ENCODE assay signal across 8 cellular contexts in genomic region chr19:55418185-55418584, GRCh38. TPM values are rescaled to one million over a fixed set of nuclear protein-coding genes. Genes with fewer than 3 reads are reported as not detected.
A peak's percentile ranks its signal among the peaks of the same experiment; 100 is the strongest.
DNase-seq lines count a peak whose midpoint lies in the region; ATAC-seq and TF ChIP-seq lines count a peak whose summit lies in the region.

No MANE protein-coding gene starts in this region.

- H2AFZ ChIP-seq in OCI-LY7 (ENCODE audit: low read length) = no peak overlapping the region

- H3K79me2 ChIP-seq in OCI-LY7 (ENCODE audit: insufficient read depth, low read depth, low read length) = no peaks in the 10 kb centered on the region

- H3K9me2 ChIP-seq in OCI-LY7 (ENCODE audit: insufficient read depth, low read length) = no peaks in the 10 kb centered on the region

- POLR2A ChIA-PET in OCI-LY7 (lab: Charles Lee) = no interaction called here

- H3K36me3 ChIP-seq in OCI-LY7 (ENCODE audit: insufficient read depth, low read length) = no peaks in the 10 kb centered on the region

- H4K20me1 ChIP-seq in OCI-LY7 (ENCODE audit: insufficient read depth, low read length) = no peaks in the 10 kb centered on the region

- DNase-seq in COR-L47 (lab: John Stamatoyannopoulos, UW) = peak; percentile 80
- peak; percentile 77 for DNase-seq in HS-27A (ENCODE audit: low read depth)
- peak; percentile 76 for DNase-seq in OCI-LY7 (ENCODE audit: low spot score)
- DNase-seq in activated effector memory CD4-positive, alpha-beta T cell treated with anti-CD3 and anti-CD28 coated beads, Interleukin-2, amount 50 U/mL, for 16 hours = peak; percentile 73
- peak; percentile 85 for DNase-seq in fibroblast of villous mesenchyme (ENCODE audit: low read depth)
- no peak for DNase-seq in omental fat pad (ENCODE audit: low spot score)

- BruUV-seq in OCI-LY7 (replicated peaks; lab: Mats Ljungman, UMichigan) = no TSS peak

- intact Hi-C loops in OCI-LY7 (cut with micrococcal nuclease; ENCODE audit: unreplicated experiment) = loop anchor here (1.0 to 5.0 kb wide), 2 partner anchors 126 to 206 kb away; no protein-coding TSS in a partner anchor

- CTCF ChIA-PET in OCI-LY7 (lab: Charles Lee; ENCODE audit: unreplicated experiment) = no interaction called here

- peaks cover 5% of the 10 kb centered on the region for H3K4me1 ChIP-seq in OCI-LY7 (ENCODE audit: insufficient read depth, low read length, poor library complexity, severe bottlenecking)

- no peak overlapping the region for H3K27ac ChIP-seq in OCI-LY7 (ENCODE audit: low read depth, low read length, poor library complexity, severe bottlenecking)

- peak; percentile 91 for ATAC-seq in omental fat pad (ENCODE audit: low FRiP score)
- ATAC-seq in GM18519 (IDR thresholded peaks at IDR 0.05; ENCODE audit: low FRiP score, unreplicated experiment) = no peak
- ATAC-seq in HG02884 (IDR thresholded peaks at IDR 0.05; ENCODE audit: unreplicated experiment) = no peak

- H3K4me3 ChIP-seq in OCI-LY7 (ENCODE audit: low read depth, low read length, poor library complexity, severe bottlenecking) (no peak overlapping the region), fibroblast of villous mesenchyme (ENCODE audit: low read depth, low read length) (no peak overlapping the region)

- peaks cover 10% of the 10 kb centered on the region; the same call in 1 of the 2 replicates for H3K9me3 ChIP-seq in OCI-LY7 (ENCODE audit: low read length)

- no peak overlapping the region for H3K4me2 ChIP-seq in OCI-LY7 (ENCODE audit: low read length)

- TF ChIP-seq CTCF in OCI-LY7 (conservative IDR thresholded peaks at IDR 0.05; ENCODE audit: low read length) (peak; percentile 95), fibroblast of villous mesenchyme (IDR thresholded peaks at IDR 0.05; ENCODE audit: insufficient read depth, low read depth, low read length) (peak; percentile 78), omental fat pad (IDR thresholded peaks at IDR 0.05) (peak in 1 of 3 donors; percentile 59)

RNA-seq across cellular contexts. Expression of gene UBE2S, which starts 10.6 kb away (rescaled TPM):
- total RNA-seq in OCI-LY7 (2014; rRNA removed; shearing (Covaris generic)) = 682 and 848 TPM in 2 replicates
- total RNA-seq in OCI-LY7 (2022) = 285 and 321 TPM in 2 replicates
- total RNA-seq in fibroblast of villous mesenchyme = 108 and 155 TPM in 2 replicates
- 10 to 100 TPM in 2 of 4 donors, 1 to 10 TPM in 2; 7.4 to 25.6 (median 13.0) TPM for total RNA-seq in omental fat pad

RNA-seq across cellular contexts. Expression of gene SHISA7, which starts 24.9 kb away (rescaled TPM):
- not detected in 2 replicates for total RNA-seq in OCI-LY7 (2014; rRNA removed; shearing (Covaris generic))
- total RNA-seq in OCI-LY7 (2022) = not detected in 2 replicates
- not detected in 2 replicates for total RNA-seq in fibroblast of villous mesenchyme
- total RNA-seq in omental fat pad = not detected

RNA-seq across cellular contexts. Expression of gene RPL28, which starts 32.5 kb away (rescaled TPM):
- total RNA-seq in OCI-LY7 (2014; rRNA removed; shearing (Covaris generic)) = 847 and 872 TPM in 2 replicates
- total RNA-seq in OCI-LY7 (2022) (2,656 and 3,234 TPM in 2 replicates), fibroblast of villous mesenchyme (124 and 164 TPM in 2 replicates), omental fat pad (100 to 1,000 TPM; 490 to 747 (median 555) TPM)

RNA-seq across cellular contexts. Expression of gene TMEM238, which starts 34.1 kb away (rescaled TPM):
- 2.6 and 2.7 TPM in 2 replicates for total RNA-seq in OCI-LY7 (2014; rRNA removed; shearing (Covaris generic))
- 6.5 and 7.1 TPM in 2 replicates for total RNA-seq in OCI-LY7 (2022)
- total RNA-seq in fibroblast of villous mesenchyme = not detected in 2 replicates
- total RNA-seq in omental fat pad = 1 to 10 TPM in 3 of 4 donors, not detected in 1; 1.5 to 1.7 (median 1.6) TPM

RNA-seq across cellular contexts. Expression of gene TMEM190, which starts 41.6 kb away (rescaled TPM):
- not detected in 2 replicates for total RNA-seq in OCI-LY7 (2014; rRNA removed; shearing (Covaris generic))
- total RNA-seq in OCI-LY7 (2022) (not detected in 2 replicates), fibroblast of villous mesenchyme (not detected in 2 replicates), omental fat pad (not detected)
